8 cellular contexts compared by ENCODE assay signal in the genomic region with DNA sequence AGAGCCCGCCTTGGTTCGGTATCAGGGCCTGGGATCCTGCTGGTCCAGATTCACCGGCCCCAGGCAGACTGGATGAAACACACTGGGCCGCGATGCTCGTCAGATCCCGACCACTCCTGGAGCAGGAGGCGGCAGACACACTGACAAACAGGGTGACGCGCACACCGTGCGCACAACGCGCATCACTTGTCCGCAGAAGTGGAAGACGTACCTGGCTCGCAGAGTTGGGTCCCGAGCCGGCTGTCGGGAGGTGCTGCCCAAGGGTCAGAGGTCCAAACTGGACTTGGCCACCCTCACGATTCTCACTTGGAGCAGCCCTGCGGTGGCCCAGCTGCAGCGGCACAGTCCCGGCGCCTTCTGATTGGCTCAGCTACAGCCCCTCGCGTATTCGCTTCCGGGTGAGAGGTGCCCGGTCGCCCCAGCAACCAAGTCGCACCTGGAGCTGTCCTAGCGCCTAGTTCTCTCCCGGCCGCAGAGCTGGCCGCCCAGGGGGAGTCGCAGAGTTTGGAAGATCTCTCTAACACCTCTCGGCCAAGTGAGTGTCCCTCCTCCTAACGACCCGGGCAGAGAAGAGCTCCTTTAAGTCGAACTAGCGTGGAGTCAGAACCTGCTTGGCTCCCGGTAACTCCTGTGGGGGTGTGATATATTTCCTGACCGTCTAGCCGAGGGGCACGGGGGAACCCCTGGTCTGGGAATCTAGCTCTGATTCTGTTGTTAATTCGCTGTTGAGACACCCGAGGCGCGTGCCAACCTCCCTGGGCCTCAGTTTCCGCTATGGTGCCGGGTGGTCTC. TPM values are rescaled to one million over a fixed set of nuclear protein-coding genes. Genes with fewer than 3 reads are reported as not detected.
A peak's percentile ranks its signal among the peaks of the same experiment; 100 is the strongest.
DNase-seq lines count a peak whose midpoint lies in the region; ATAC-seq and TF ChIP-seq lines count a peak whose summit lies in the region.

A gene with protein sequence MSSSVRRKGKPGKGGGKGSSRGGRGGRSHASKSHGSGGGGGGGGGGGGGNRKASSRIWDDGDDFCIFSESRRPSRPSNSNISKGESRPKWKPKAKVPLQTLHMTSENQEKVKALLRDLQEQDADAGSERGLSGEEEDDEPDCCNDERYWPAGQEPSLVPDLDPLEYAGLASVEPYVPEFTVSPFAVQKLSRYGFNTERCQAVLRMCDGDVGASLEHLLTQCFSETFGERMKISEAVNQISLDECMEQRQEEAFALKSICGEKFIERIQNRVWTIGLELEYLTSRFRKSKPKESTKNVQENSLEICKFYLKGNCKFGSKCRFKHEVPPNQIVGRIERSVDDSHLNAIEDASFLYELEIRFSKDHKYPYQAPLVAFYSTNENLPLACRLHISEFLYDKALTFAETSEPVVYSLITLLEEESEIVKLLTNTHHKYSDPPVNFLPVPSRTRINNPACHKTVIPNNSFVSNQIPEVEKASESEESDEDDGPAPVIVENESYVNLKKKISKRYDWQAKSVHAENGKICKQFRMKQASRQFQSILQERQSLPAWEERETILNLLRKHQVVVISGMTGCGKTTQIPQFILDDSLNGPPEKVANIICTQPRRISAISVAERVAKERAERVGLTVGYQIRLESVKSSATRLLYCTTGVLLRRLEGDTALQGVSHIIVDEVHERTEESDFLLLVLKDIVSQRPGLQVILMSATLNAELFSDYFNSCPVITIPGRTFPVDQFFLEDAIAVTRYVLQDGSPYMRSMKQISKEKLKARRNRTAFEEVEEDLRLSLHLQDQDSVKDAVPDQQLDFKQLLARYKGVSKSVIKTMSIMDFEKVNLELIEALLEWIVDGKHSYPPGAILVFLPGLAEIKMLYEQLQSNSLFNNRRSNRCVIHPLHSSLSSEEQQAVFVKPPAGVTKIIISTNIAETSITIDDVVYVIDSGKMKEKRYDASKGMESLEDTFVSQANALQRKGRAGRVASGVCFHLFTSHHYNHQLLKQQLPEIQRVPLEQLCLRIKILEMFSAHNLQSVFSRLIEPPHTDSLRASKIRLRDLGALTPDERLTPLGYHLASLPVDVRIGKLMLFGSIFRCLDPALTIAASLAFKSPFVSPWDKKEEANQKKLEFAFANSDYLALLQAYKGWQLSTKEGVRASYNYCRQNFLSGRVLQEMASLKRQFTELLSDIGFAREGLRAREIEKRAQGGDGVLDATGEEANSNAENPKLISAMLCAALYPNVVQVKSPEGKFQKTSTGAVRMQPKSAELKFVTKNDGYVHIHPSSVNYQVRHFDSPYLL (N-terminal part only) (minus strand): TSS at position 359 of the 792 bp plus-strand sequence. CDS start 7,529 bp downstream, outside the sequence.
TSS of gene MORN2 (plus strand) at position 401 of the 792 bp plus-strand sequence.

- H3K4me1 ChIP-seq in BLaER1 (peaks cover 13% of the 10 kb centered on the region), left lung (peaks cover 5 to 15% of the 10 kb centered on the region in 2 donors)

- intact Hi-C loops in left lung (cut with DNase I): no loop called here

- peak within 1 kb of the TSS; percentile 77 for H3K9ac ChIP-seq in BLaER1

- H3K4me3 ChIP-seq in BLaER1: peak within 1 kb of the TSS; percentile 81
- peak within 1 kb of the TSS; percentile 58 to 87 for H3K4me3 ChIP-seq in left lung

- peak within 1 kb of the TSS; percentile 90 for H3K4me2 ChIP-seq in BLaER1

- TF ChIP-seq CTCF in left lung (IDR thresholded peaks at IDR 0.05): no peak

- no peaks in the 10 kb centered on the region for H4K20me1 ChIP-seq in BLaER1

- H3K27ac ChIP-seq in BLaER1: no peak within 1 kb of the TSS; the same call in 1 of the 2 replicates
- peak within 1 kb of the TSS; percentile 7 to 63 for H3K27ac ChIP-seq in left lung

- DNase-seq in GM19238 (ENCODE audit: insufficient read length, low spot score) (peak; percentile 89), NCI-H460 (ENCODE audit: extremely low read depth, low read depth) (peak; percentile 75), dedifferentiated amniotic fluid mesenchymal stem cell (ENCODE audit: extremely low spot score) (peak; percentile 75), left lung (peak; percentile 91 to 95)
- DNase-seq in activated CD4-positive, alpha-beta T cell treated with anti-CD3 and anti-CD28 coated beads for 48 hours: peak; percentile 88
- peak; percentile 82 to 84 for DNase-seq in stimulated activated CD4-positive, alpha-beta T cell treated with anti-CD3 and anti-CD28 coated beads, Interleukin-2, amount 100 ng/mL, for 24 hours

- H3K27me3 ChIP-seq in BLaER1 (peaks cover 6% of the 10 kb centered on the region; the same call in 1 of the 2 replicates), left lung (no peaks in the 10 kb centered on the region)

- H3K36me3 ChIP-seq in BLaER1: peaks cover 6% of the 10 kb centered on the region; the same call in 1 of the 2 replicates
- no peaks in the 10 kb centered on the region for H3K36me3 ChIP-seq in left lung

- peaks cover 10% of the 10 kb centered on the region for H3K9me3 ChIP-seq in BLaER1
- H3K9me3 ChIP-seq in left lung: peaks cover 0 to 2% of the 10 kb centered on the region in 2 donors

- peak; percentile 100 for ATAC-seq in HG03432 (IDR thresholded peaks at IDR 0.05; ENCODE audit: unreplicated experiment)
- ATAC-seq in left lung: peak; percentile 100

RNA-seq across cellular contexts. Expression of the first gene that starts in this region (rescaled TPM):
- total RNA-seq in NCI-H460 (2014; rRNA removed; shearing (Covaris generic)): 17.5 and 17.6 TPM in 2 replicates
- 16.5 and 80.1 TPM in 2 replicates for polyA plus RNA-seq in NCI-H460 (2014; cell fraction: nucleus; rRNA removed)
- total RNA-seq in left lung: 10 to 100 TPM; 14.7 to 17.9 TPM

RNA-seq across cellular contexts. Expression of gene MORN2, which starts in this region (rescaled TPM):
- 30.1 and 36.8 TPM in 2 replicates for total RNA-seq in NCI-H460 (2014; rRNA removed; shearing (Covaris generic))
- polyA plus RNA-seq in NCI-H460 (2014; cell fraction: nucleus; rRNA removed): 20.8 and 36.0 TPM in 2 replicates
- total RNA-seq in left lung: 10 to 100 TPM; 14.8 to 15.1 TPM
